In the genomic region with DNA sequence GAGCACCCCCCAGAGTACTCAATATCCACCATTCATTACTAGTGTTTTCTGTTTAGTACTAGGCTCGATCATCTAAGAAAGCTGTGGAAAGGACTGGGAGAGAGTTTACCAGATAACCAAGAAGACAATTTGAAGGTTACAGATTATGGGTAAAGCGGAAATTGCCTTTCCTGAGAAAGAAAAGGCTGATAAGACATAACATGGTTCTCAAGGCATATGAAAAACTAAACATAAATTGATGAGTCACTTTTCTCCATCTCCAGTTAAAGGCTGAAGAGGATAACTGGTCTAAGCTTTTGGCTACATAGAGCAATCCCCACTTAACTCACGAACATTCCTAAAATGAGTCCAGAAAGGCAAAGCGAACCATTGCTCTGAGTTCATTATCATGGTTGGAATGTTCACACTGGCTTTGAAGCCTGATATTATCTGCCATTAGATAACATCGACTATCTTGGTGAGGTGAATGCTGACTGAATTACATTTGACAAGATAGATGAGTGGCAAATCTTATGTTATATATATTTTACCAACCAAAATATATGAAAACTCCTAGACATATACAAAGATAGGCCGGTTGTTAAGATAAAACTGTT, we compare ENCODE assay signal across 1 cellular context.
TF ChIP-seq lines count a peak whose summit lies in the region.

No MANE protein-coding gene starts in this region.

TF ChIP-seq in endothelial cell of umbilical vein, 7 proteins besides CTCF, POLR2A, EP300 and RAD21:
- TF ChIP-seq FOS (IDR thresholded peaks at IDR 0.05; ENCODE audit: borderline replicate concordance, insufficient read depth, low read length) (peak; percentile 39), JUN (IDR thresholded peaks at IDR 0.05; ENCODE audit: borderline replicate concordance, insufficient read depth, insufficient read length, low read depth) (peak; percentile 24), MYC (IDR thresholded peaks at IDR 0.05; ENCODE audit: low read depth, low read length) (no peak)
